In the genomic region with DNA sequence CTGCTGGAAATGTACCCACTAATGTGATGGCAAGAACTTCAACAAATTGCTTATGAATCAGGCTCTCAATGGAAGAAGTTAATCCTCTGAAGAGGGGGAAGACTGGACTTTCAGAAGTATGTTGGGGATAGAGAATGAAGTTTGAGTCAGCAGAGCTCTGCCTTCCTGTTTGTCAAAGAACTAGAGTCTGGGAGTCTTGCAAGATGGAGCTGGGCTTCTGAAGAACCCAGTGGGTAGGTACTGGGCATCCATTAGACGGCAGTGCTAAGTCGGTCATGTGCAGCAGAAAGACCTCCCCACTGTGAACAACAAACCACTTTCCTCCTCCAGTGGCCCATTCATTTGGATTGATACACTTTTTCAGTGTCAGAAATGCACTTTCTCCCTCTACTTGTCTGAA, we compare ENCODE assay signal across 16 cellular contexts. TPM values are rescaled to one million over a fixed set of nuclear protein-coding genes. Genes with fewer than 3 reads are reported as not detected.
A peak's percentile ranks its signal among the peaks of the same experiment; 100 is the strongest.
DNase-seq lines count a peak whose midpoint lies in the region; ATAC-seq and TF ChIP-seq lines count a peak whose summit lies in the region.
"Had no signal": no experiment of that assay in that cellular context is flagged by ENCODE, and none has a peak within 500 bp of the region (broad histone marks: within the 10 kb centered on the region; RNA-seq: fewer than 3 reads in every experiment).

No MANE protein-coding gene starts in this region.

- no peaks in the 10 kb centered on the region for H3K9me3 Mint-ChIP-seq in CD8-positive, alpha-beta T cell
- H3K9me3 Mint-ChIP-seq in activated naive CD8-positive, alpha-beta T cell treated with anti-CD3 and anti-CD28 coated beads, Interleukin-2, amount 50 U/mL, for 24 hours = no peaks in the 10 kb centered on the region
- H3K9me3 Mint-ChIP-seq in stimulated activated effector memory CD8-positive, alpha-beta T cell treated with anti-CD3 and anti-CD28 coated beads, Interleukin-12 subunit alpha, Interleukin-12 subunit beta, amount 100 ng/mL, for 72 hours = no peaks in the 10 kb centered on the region

- H3K27me3 ChIP-seq in CD8-positive, alpha-beta T cell (ENCODE audit: insufficient read depth, low read length) = no peaks in the 10 kb centered on the region
- H3K27me3 ChIP-seq in left ventricle myocardium inferior (ENCODE audit: low read depth) = no peaks in the 10 kb centered on the region

- H3K4me3 ChIP-seq in CD8-positive, alpha-beta T cell (ENCODE audit: low read depth, low read length) = no peak overlapping the region
- H3K4me3 ChIP-seq in left ventricle myocardium inferior = no peak overlapping the region
- H3K4me3 ChIP-seq: A549 had no signal

- peak; percentile 33 for DNase-seq in activated CD8-positive, alpha-beta memory T cell treated with anti-CD3 and anti-CD28 coated beads for 24 hours
- DNase-seq in activated CD8-positive, alpha-beta memory T cell treated with anti-CD3 and anti-CD28 coated beads, Interleukin-2, amount 50 U/mL, for 4 hours = no peak
- DNase-seq in CD8-positive, alpha-beta T cell = no peak
- no peak for DNase-seq in activated naive CD8-positive, alpha-beta T cell treated with anti-CD3 and anti-CD28 coated beads, Interleukin-2, amount 50 U/mL, for 24 hours
- no peak for DNase-seq in stimulated activated effector memory CD8-positive, alpha-beta T cell treated with anti-CD3 and anti-CD28 coated beads, Interleukin-12 subunit alpha, Interleukin-12 subunit beta, amount 100 ng/mL, for 72 hours (ENCODE audit: low spot score in 2 of 2)
- no peak for DNase-seq in stimulated activated CD8-positive, alpha-beta memory T cell treated with anti-CD3 and anti-CD28 coated beads, Interleukin-4, amount 100 ng/mL, for 48 hours
- DNase-seq in NCI-H2171 treated with DMSO at 0.1 percent for 48 hours (lab: John Stamatoyannopoulos, UW) (no peak), left ventricle myocardium inferior (no peak)
- DNase-seq: DMS79, HCEC 1CT, MV-4-11, NCI-H1417 treated with DMSO at 0.1 percent for 48 hours, NCI-H2029, NCI-H510A treated with DMSO at 0.1 percent for 48 hours had no signal

- intact Hi-C loops in CD8-positive, alpha-beta T cell (cut with DNase I, micrococcal nuclease) = no loop called here
- intact Hi-C loops in left ventricle myocardium inferior (cut with micrococcal nuclease) = no loop called here

- H3K27ac ChIP-seq in CD8-positive, alpha-beta T cell (ENCODE audit: low read depth, low read length) = no peak overlapping the region
- H3K27ac ChIP-seq in left ventricle myocardium inferior (replicated peaks) = no peak overlapping the region
- H3K27ac ChIP-seq: A549, C4-2B had no signal

- no peaks in the 10 kb centered on the region for H3K27me3 Mint-ChIP-seq in CD8-positive, alpha-beta T cell (ENCODE audit: low read depth)
- no peaks in the 10 kb centered on the region for H3K27me3 Mint-ChIP-seq in activated naive CD8-positive, alpha-beta T cell treated with anti-CD3 and anti-CD28 coated beads, Interleukin-2, amount 50 U/mL, for 24 hours

- TF ChIP-seq CTCF in CD8-positive, alpha-beta T cell (IDR thresholded peaks at IDR 0.05) = no peak
- no peak for TF ChIP-seq CTCF in left ventricle myocardium inferior (IDR thresholded peaks at IDR 0.05; ENCODE audit: borderline replicate concordance)

- H3K4me1 Mint-ChIP-seq in CD8-positive, alpha-beta T cell (ENCODE audit: low read depth) = peaks cover 61% of the 10 kb centered on the region
- H3K4me1 Mint-ChIP-seq in activated naive CD8-positive, alpha-beta T cell treated with anti-CD3 and anti-CD28 coated beads, Interleukin-2, amount 50 U/mL, for 24 hours = peaks cover 50% of the 10 kb centered on the region
- H3K4me1 Mint-ChIP-seq in stimulated activated effector memory CD8-positive, alpha-beta T cell treated with anti-CD3 and anti-CD28 coated beads, Interleukin-12 subunit alpha, Interleukin-12 subunit beta, amount 100 ng/mL, for 72 hours = peaks cover 66% of the 10 kb centered on the region

- H3K36me3 ChIP-seq in CD8-positive, alpha-beta T cell (ENCODE audit: insufficient read depth, low read length) = peaks cover 7% of the 10 kb centered on the region
- peaks cover 44% of the 10 kb centered on the region for H3K36me3 ChIP-seq in left ventricle myocardium inferior

- no peak overlapping the region for H3K4me3 Mint-ChIP-seq in CD8-positive, alpha-beta T cell
- no peak overlapping the region for H3K4me3 Mint-ChIP-seq in activated naive CD8-positive, alpha-beta T cell treated with anti-CD3 and anti-CD28 coated beads, Interleukin-2, amount 50 U/mL, for 24 hours
- H3K4me3 Mint-ChIP-seq in stimulated activated effector memory CD8-positive, alpha-beta T cell treated with anti-CD3 and anti-CD28 coated beads, Interleukin-12 subunit alpha, Interleukin-12 subunit beta, amount 100 ng/mL, for 72 hours = no peak overlapping the region

- H3K27ac Mint-ChIP-seq in CD8-positive, alpha-beta T cell = peak overlapping the region; percentile 49
- H3K27ac Mint-ChIP-seq in activated naive CD8-positive, alpha-beta T cell treated with anti-CD3 and anti-CD28 coated beads, Interleukin-2, amount 50 U/mL, for 24 hours = peak overlapping the region; percentile 40
- H3K27ac Mint-ChIP-seq in stimulated activated effector memory CD8-positive, alpha-beta T cell treated with anti-CD3 and anti-CD28 coated beads, Interleukin-12 subunit alpha, Interleukin-12 subunit beta, amount 100 ng/mL, for 72 hours = peak overlapping the region; percentile 77

- CTCF ChIA-PET in CD8-positive, alpha-beta T cell (lab: Charles Lee) = interaction anchor here (1.8 kb wide), 1 partner anchor 28 kb away, joined by 4 read pairs; no protein-coding TSS in a partner anchor

- POLR2A ChIA-PET in CD8-positive, alpha-beta T cell (lab: Charles Lee) = no interaction called here

- no peaks in the 10 kb centered on the region for H3K9me3 ChIP-seq in CD8-positive, alpha-beta T cell (ENCODE audit: low read length)
- H3K9me3 ChIP-seq in left ventricle myocardium inferior (replicated peaks) = no peaks in the 10 kb centered on the region
- H3K9me3 ChIP-seq: A549 had no signal

- ATAC-seq in CD8-positive, alpha-beta T cell = no peak
- no peak for ATAC-seq in activated naive CD8-positive, alpha-beta T cell treated with anti-CD3 and anti-CD28 coated beads, Interleukin-2, amount 50 U/mL, for 24 hours
- ATAC-seq in stimulated activated effector memory CD8-positive, alpha-beta T cell treated with anti-CD3 and anti-CD28 coated beads, Interleukin-12 subunit alpha, Interleukin-12 subunit beta, amount 100 ng/mL, for 72 hours = no peak
- ATAC-seq: A549 had no signal

- peaks cover 84% of the 10 kb centered on the region for H3K36me3 Mint-ChIP-seq in CD8-positive, alpha-beta T cell
- peaks cover 72% of the 10 kb centered on the region for H3K36me3 Mint-ChIP-seq in activated naive CD8-positive, alpha-beta T cell treated with anti-CD3 and anti-CD28 coated beads, Interleukin-2, amount 50 U/mL, for 24 hours (ENCODE audit: low read depth)
- H3K36me3 Mint-ChIP-seq in stimulated activated effector memory CD8-positive, alpha-beta T cell treated with anti-CD3 and anti-CD28 coated beads, Interleukin-12 subunit alpha, Interleukin-12 subunit beta, amount 100 ng/mL, for 72 hours = peaks cover 100% of the 10 kb centered on the region

- peaks cover 37% of the 10 kb centered on the region for H3K4me1 ChIP-seq in CD8-positive, alpha-beta T cell (ENCODE audit: insufficient read depth, low read length)
- peaks cover 65% of the 10 kb centered on the region for H3K4me1 ChIP-seq in left ventricle myocardium inferior

RNA-seq across cellular contexts. Expression of a gene that starts 34.6 kb away (rescaled TPM):
- 100 to 1,000 TPM; 135 to 140 TPM for total RNA-seq in CD8-positive, alpha-beta T cell
- 22.7 TPM for total RNA-seq in left ventricle myocardium inferior
